ENCODE assay signal across 1 cellular context in the genomic region with DNA sequence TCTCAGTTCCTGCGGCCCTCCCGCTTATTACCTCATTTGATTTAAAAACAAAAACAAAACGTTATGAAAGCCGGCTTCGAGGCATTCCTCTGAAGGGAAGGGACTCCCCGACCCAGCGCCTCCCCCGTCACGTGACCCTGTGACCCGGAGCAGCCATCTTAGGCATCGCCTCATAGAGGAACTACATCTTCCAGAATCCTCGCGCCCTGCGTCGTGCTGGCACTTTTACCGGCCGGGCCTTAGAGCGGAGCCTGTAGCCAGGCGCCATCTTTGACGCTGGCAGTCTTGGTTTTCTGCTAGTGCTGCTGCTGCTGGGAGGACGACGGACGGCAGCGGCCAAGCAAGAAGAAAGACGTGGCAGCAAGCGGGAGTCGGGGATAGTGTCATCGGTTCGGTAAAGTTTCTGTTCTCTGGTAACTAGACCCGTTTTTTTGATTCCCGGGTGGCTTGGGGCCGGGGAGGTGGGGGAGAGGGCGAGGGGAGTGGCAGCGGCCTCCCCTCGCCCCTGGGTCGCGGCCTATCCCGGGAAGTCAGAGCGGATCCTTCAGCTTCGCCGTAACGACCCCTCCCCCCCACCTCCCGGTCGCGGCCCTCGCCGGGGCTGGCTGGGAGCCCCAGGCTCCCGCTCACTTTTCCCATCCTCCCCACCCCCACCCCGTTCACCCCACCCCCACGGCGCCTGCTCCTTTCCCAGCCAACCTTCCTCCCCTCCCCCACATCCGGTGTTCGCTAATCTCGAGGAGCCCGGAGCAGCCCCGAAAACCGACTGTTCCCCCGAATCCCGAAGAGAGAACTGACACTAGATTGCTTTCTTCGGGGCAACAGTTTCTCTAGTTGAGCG.
TF ChIP-seq lines count a peak whose summit lies in the region.

Gene ZBED6 (plus strand): TSS at position 242 of the 841 bp plus-strand sequence. CDS start 1,900 bp downstream, outside the sequence.
Gene ZC3H11A (plus strand): TSS at position 242 of the 841 bp plus-strand sequence. CDS start 21,448 bp downstream, outside the sequence.

TF ChIP-seq in GM12878, 131 proteins besides CTCF, POLR2A, EP300 and RAD21 (continued from another document and continues in another):
- TF ChIP-seq PKNOX1 (IDR thresholded peaks at IDR 0.05) (peak; percentile 49; the same call in 1 of the 2 replicates), HCFC1 (IDR thresholded peaks at IDR 0.05; ENCODE audit: low read length) (peak; percentile 90), MAX (IDR thresholded peaks at IDR 0.05; ENCODE audit: low read depth, low read length) (peak; percentile 94), ATF7 (IDR thresholded peaks at IDR 0.05; ENCODE audit: low read depth) (peak; percentile 88), POU2F2 (IDR thresholded peaks at IDR 0.05; ENCODE audit: borderline replicate concordance, low read depth, low read length) (no peak), ATF2 (IDR thresholded peaks at IDR 0.05; ENCODE audit: low read length) (no peak; the same call in 1 of the 2 replicates), ZBTB40 (IDR thresholded peaks at IDR 0.05; ENCODE audit: borderline replicate concordance) (peak; percentile 66; the same call in 1 of the 2 replicates), DPF2 (IDR thresholded peaks at IDR 0.05) (no peak), PAX5 (IDR thresholded peaks at IDR 0.05; ENCODE audit: borderline replicate concordance, low read depth, low read length) (no peak), TCF7 (IDR thresholded peaks at IDR 0.05; ENCODE audit: borderline replicate concordance) (no peak), HDAC6 (IDR thresholded peaks at IDR 0.05; ENCODE audit: unreplicated experiment) (no peak), ELK1 (IDR thresholded peaks at IDR 0.05; ENCODE audit: low read depth, low read length) (0 out of 2 replicates have a peak, but pooled peaks have one; percentile 25), NFXL1 (IDR thresholded peaks at IDR 0.05; ENCODE audit: borderline replicate concordance) (no peak), IRF4 (IDR thresholded peaks at IDR 0.05; ENCODE audit: low read depth, low read length) (0 out of 2 replicates have a peak, but pooled peaks have one; percentile 15), ZNF622 (IDR thresholded peaks at IDR 0.05) (no peak), SMAD1 (IDR thresholded peaks at IDR 0.05; ENCODE audit: low read depth, partially characterized antibody) (no peak), SIX5 (IDR thresholded peaks at IDR 0.05; ENCODE audit: low read depth, low read length, severe bottlenecking) (peak; percentile 85), CREM (IDR thresholded peaks at IDR 0.05; ENCODE audit: low read depth) (peak; percentile 94), SREBF1 (IDR thresholded peaks at IDR 0.05; ENCODE audit: low read length) (no peak), JUND (IDR thresholded peaks at IDR 0.05; ENCODE audit: low read depth, low read length) (no peak), TCF3 (IDR thresholded peaks at IDR 0.05; ENCODE audit: borderline replicate concordance, insufficient read depth, low read depth, low read length) (no peak), SUPT20H (IDR thresholded peaks at IDR 0.05; ENCODE audit: borderline replicate concordance, control insufficient read depth, low read depth, low read length) (no peak), BCL11A (IDR thresholded peaks at IDR 0.05; ENCODE audit: low read depth, low read length) (no peak), PML (IDR thresholded peaks at IDR 0.05; ENCODE audit: low read length) (0 out of 2 replicates have a peak, but pooled peaks have one; percentile 30)
- TF ChIP-seq, protein P1, sequence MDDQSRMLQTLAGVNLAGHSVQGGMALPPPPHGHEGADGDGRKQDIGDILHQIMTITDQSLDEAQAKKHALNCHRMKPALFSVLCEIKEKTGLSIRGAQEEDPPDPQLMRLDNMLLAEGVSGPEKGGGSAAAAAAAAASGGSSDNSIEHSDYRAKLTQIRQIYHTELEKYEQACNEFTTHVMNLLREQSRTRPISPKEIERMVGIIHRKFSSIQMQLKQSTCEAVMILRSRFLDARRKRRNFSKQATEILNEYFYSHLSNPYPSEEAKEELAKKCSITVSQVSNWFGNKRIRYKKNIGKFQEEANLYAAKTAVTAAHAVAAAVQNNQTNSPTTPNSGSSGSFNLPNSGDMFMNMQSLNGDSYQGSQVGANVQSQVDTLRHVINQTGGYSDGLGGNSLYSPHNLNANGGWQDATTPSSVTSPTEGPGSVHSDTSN (IDR thresholded peaks at IDR 0.05; ENCODE audit: insufficient replicate concordance, low read depth, low read length), result no peak
- TF ChIP-seq, protein P2, sequence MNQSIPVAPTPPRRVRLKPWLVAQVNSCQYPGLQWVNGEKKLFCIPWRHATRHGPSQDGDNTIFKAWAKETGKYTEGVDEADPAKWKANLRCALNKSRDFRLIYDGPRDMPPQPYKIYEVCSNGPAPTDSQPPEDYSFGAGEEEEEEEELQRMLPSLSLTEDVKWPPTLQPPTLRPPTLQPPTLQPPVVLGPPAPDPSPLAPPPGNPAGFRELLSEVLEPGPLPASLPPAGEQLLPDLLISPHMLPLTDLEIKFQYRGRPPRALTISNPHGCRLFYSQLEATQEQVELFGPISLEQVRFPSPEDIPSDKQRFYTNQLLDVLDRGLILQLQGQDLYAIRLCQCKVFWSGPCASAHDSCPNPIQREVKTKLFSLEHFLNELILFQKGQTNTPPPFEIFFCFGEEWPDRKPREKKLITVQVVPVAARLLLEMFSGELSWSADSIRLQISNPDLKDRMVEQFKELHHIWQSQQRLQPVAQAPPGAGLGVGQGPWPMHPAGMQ (IDR thresholded peaks at IDR 0.05; ENCODE audit: borderline replicate concordance), result no peak
- TF ChIP-seq, protein P3, sequence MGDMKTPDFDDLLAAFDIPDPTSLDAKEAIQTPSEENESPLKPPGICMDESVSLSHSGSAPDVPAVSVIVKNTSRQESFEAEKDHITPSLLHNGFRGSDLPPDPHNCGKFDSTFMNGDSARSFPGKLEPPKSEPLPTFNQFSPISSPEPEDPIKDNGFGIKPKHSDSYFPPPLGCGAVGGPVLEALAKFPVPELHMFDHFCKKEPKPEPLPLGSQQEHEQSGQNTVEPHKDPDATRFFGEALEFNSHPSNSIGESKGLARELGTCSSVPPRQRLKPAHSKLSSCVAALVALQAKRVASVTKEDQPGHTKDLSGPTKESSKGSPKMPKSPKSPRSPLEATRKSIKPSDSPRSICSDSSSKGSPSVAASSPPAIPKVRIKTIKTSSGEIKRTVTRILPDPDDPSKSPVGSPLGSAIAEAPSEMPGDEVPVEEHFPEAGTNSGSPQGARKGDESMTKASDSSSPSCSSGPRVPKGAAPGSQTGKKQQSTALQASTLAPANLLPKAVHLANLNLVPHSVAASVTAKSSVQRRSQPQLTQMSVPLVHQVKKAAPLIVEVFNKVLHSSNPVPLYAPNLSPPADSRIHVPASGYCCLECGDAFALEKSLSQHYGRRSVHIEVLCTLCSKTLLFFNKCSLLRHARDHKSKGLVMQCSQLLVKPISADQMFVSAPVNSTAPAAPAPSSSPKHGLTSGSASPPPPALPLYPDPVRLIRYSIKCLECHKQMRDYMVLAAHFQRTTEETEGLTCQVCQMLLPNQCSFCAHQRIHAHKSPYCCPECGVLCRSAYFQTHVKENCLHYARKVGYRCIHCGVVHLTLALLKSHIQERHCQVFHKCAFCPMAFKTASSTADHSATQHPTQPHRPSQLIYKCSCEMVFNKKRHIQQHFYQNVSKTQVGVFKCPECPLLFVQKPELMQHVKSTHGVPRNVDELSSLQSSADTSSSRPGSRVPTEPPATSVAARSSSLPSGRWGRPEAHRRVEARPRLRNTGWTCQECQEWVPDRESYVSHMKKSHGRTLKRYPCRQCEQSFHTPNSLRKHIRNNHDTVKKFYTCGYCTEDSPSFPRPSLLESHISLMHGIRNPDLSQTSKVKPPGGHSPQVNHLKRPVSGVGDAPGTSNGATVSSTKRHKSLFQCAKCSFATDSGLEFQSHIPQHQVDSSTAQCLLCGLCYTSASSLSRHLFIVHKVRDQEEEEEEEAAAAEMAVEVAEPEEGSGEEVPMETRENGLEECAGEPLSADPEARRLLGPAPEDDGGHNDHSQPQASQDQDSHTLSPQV (IDR thresholded peaks at IDR 0.05), result no peak
- TF ChIP-seq, protein P4, sequence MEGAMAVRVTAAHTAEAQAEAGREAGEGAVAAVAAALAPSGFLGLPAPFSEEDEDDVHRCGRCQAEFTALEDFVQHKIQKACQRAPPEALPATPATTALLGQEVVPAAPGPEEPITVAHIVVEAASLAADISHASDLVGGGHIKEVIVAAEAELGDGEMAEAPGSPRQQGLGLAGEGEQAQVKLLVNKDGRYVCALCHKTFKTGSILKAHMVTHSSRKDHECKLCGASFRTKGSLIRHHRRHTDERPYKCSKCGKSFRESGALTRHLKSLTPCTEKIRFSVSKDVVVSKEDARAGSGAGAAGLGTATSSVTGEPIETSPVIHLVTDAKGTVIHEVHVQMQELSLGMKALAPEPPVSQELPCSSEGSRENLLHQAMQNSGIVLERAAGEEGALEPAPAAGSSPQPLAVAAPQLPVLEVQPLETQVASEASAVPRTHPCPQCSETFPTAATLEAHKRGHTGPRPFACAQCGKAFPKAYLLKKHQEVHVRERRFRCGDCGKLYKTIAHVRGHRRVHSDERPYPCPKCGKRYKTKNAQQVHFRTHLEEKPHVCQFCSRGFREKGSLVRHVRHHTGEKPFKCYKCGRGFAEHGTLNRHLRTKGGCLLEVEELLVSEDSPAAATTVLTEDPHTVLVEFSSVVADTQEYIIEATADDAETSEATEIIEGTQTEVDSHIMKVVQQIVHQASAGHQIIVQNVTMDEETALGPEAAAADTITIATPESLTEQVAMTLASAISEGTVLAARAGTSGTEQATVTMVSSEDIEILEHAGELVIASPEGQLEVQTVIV (IDR thresholded peaks at IDR 0.05; ENCODE audit: borderline replicate concordance, partially characterized antibody), result peak; percentile 86
- TF ChIP-seq, protein P5, sequence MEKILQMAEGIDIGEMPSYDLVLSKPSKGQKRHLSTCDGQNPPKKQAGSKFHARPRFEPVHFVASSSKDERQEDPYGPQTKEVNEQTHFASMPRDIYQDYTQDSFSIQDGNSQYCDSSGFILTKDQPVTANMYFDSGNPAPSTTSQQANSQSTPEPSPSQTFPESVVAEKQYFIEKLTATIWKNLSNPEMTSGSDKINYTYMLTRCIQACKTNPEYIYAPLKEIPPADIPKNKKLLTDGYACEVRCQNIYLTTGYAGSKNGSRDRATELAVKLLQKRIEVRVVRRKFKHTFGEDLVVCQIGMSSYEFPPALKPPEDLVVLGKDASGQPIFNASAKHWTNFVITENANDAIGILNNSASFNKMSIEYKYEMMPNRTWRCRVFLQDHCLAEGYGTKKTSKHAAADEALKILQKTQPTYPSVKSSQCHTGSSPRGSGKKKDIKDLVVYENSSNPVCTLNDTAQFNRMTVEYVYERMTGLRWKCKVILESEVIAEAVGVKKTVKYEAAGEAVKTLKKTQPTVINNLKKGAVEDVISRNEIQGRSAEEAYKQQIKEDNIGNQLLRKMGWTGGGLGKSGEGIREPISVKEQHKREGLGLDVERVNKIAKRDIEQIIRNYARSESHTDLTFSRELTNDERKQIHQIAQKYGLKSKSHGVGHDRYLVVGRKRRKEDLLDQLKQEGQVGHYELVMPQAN (conservative IDR thresholded peaks at IDR 0.05), result no peak
